3 cellular contexts compared by ENCODE assay signal in the genomic region with DNA sequence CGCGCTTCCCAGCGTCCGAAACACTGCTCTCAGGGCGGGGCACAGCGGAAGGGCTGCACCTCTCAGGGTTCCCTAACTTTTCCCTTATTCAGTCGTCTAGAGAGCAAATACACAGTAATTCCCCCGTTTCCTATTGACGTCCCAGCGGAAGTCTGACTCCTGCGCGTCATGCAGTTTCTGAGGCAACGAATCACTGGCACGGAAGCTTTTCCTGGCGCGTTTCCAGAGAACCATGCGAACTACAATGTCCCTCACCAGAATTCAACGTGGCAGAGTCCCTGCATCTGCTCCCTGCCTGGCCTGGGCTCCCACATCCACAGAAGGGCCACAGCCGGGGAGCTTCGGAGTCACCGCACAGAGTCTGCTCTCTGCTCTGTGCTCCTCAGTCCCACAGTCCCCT. TPM values are rescaled to one million over a fixed set of nuclear protein-coding genes. Genes with fewer than 3 reads are reported as not detected.
"Had no signal": no experiment of that assay in that cellular context is flagged by ENCODE, and none has a peak within 500 bp of the region (broad histone marks: within the 10 kb centered on the region; RNA-seq: fewer than 3 reads in every experiment).

No MANE protein-coding gene starts in this region.

RNA-seq across cellular contexts. Expression of gene FAM90A1, which starts 6.0 kb away (rescaled TPM):
- total RNA-seq: Right ventricle myocardium superior; T-helper 1 cell treated with Interleukin-12 subunit alpha and Interleukin-12 subunit beta and Interleukin-4 antibody, amounts not matched to agents 30 ng/mL and 1 ng/mL, for 36 hours had no signal
- polyA plus RNA-seq: cardiac muscle cell had no signal
